8 cellular contexts compared by ENCODE assay signal in genomic region chr9:21802418-21803000, GRCh38. TPM values are rescaled to one million over a fixed set of nuclear protein-coding genes. Genes with fewer than 3 reads are reported as not detected.
DNase-seq lines count a peak whose midpoint lies in the region; ATAC-seq, FAIRE-seq and TF ChIP-seq lines count a peak whose summit lies in the region.

Gene MTAP (plus strand): TSS chr9:21802636. CDS start chr9:21802749, 113 bp downstream.

- H3K27me3 ChIP-seq in BJ (ENCODE audit: control insufficient read depth, insufficient read depth, low read length) = no peaks in the 10 kb centered on the region

- H3K4me1 ChIP-seq in mesodermal cell (ENCODE audit: control insufficient read depth, insufficient read depth, low read length, poor library complexity, severe bottlenecking) = peaks cover 8% of the 10 kb centered on the region

- H3K36me3 ChIP-seq in BJ (ENCODE audit: control insufficient read depth, insufficient read depth, low read length) (no peaks in the 10 kb centered on the region; the same call in 1 of the 2 replicates), mesodermal cell (ENCODE audit: control insufficient read depth, insufficient read depth, low read length) (peaks cover 28% of the 10 kb centered on the region)

- DNase-seq in BJ (ENCODE audit: low read depth) (peak; percentile 70), NCI-H748 (lab: John Stamatoyannopoulos, UW; ENCODE audit: unreplicated experiment) (peak; percentile 97)
- DNase-seq in activated CD8-positive, alpha-beta memory T cell treated with anti-CD3 and anti-CD28 coated beads for 48 hours (ENCODE audit: low read depth in 2 of 3, low spot score in 2 of 3) = peak; percentile 42 to 54 (median 52)
- peak; percentile 34 for DNase-seq in stimulated activated CD8-positive, alpha-beta memory T cell treated with anti-CD3 and anti-CD28 coated beads, Interleukin-15, amount 100 ng/mL, for 1 hour (ENCODE audit: low read depth)

- WGBS in mesodermal cell (ENCODE audit: insufficient coverage in 2 of 2), 2 experiments = 0 to 1% methylated on average over 19 to 20 of the region's 48 CpGs

- ATAC-seq in GM19324 (IDR thresholded peaks at IDR 0.05; ENCODE audit: low FRiP score, unreplicated experiment) = peak; percentile 95
- ATAC-seq in HG03469 (IDR thresholded peaks at IDR 0.05; ENCODE audit: unreplicated experiment) = peak; percentile 83

- no peak for TF ChIP-seq CTCF in BJ (IDR thresholded peaks at IDR 0.05; ENCODE audit: insufficient read depth, low read depth, low read length)

- CTCF ChIA-PET in BJ (lab: Yijun Ruan, JAX) = interaction anchor here (0.6 to 4.3 kb wide), 7 partner anchors 10 to 567 kb away, joined by 3 to 31 read pairs (median 5); partner anchors contain the start of gene CDKN2B

- no peaks in the 10 kb centered on the region for H3K9me3 ChIP-seq in mesodermal cell (ENCODE audit: control insufficient read depth, low read length)

- POLR2A ChIA-PET in BJ (lab: Charles Lee) = interaction anchor here (0.6 to 0.9 kb wide), 4 partner anchors 266 to 425 kb away, joined by 4 to 12 read pairs (median 6); no protein-coding TSS in a partner anchor

- H3K27ac ChIP-seq in mesodermal cell (ENCODE audit: low read depth, low read length, severe bottlenecking) = peak within 1 kb of the TSS; percentile 87

- peak; percentile 82 for FAIRE-seq in endometrium (lab: Jason Lieb, UNC)

- H3K4me3 ChIP-seq in BJ (ENCODE audit: low read depth, low read length) = peak within 1 kb of the TSS; percentile 77
- peak within 1 kb of the TSS; percentile 77 for H3K4me3 ChIP-seq in mesodermal cell (ENCODE audit: extremely low read depth, insufficient read depth, low read length, poor library complexity, severe bottlenecking)

RNA-seq across cellular contexts. Expression of gene MTAP, which starts in this region (rescaled TPM):
- polyA plus RNA-seq in BJ (2011; rRNA removed) = 14.2 and 18.2 TPM in 2 replicates
- 12.0 and 16.2 TPM in 2 replicates for polyA minus RNA-seq in BJ (2011; rRNA and poly(A)+ RNA removed)
- 30.3 TPM for polyA plus RNA-seq in mesodermal cell (2013, experiment 1 of 2)
- polyA plus RNA-seq in mesodermal cell (2013, experiment 2 of 2) = 25.1 TPM

Comparison
In these comparisons a context has a peak if more than half of its experiments do, and no peak if none do; other contexts are left out.
1. Peak in every context shown above with its lines: DNase-seq, ATAC-seq, H3K4me3 ChIP-seq and H3K27ac ChIP-seq.
2. DNase-seq: peak in every context shown above with its lines; median percentile 97 in NCI-H748; 70 in BJ; 52 in activated CD8-positive, alpha-beta memory T cell treated with anti-CD3 and anti-CD28 coated beads for 48 hours; 34 in stimulated activated CD8-positive, alpha-beta memory T cell treated with anti-CD3 and anti-CD28 coated beads, Interleukin-15, amount 100 ng/mL, for 1 hour.